ENCODE assay signal across 9 cellular contexts in genomic region chr18:54119524-54120019, GRCh38.
DNase-seq lines count a peak whose midpoint lies in the region; ATAC-seq and TF ChIP-seq lines count a peak whose summit lies in the region.
"Had no signal": no experiment of that assay in that cellular context is flagged by ENCODE, and none has a peak within 500 bp of the region (broad histone marks: within the 10 kb centered on the region; RNA-seq: fewer than 3 reads in every experiment).

No MANE protein-coding gene starts in this region.

- no peaks in the 10 kb centered on the region for H3K27me3 ChIP-seq in foreskin keratinocyte

- H3K4me1 Mint-ChIP-seq in activated B cell treated with CpG ODN at 0.5 μM for 24 hours (peaks cover 4% of the 10 kb centered on the region), osteocyte (ENCODE audit: unreplicated experiment) (peaks cover 2% of the 10 kb centered on the region)

- CTCF ChIA-PET in activated B cell treated with CpG ODN at 0.5 μM for 24 hours (lab: Charles Lee): interaction anchor here (0.7 to 2.2 kb wide), 8 partner anchors 8 to 550 kb away, joined by 3 to 11 read pairs (median 4); partner anchors contain the start of gene POLI

- peak overlapping the region; percentile 65 for H3K4me3 Mint-ChIP-seq in activated B cell treated with CpG ODN at 0.5 μM for 24 hours
- peak overlapping the region; percentile 24 for H3K4me3 Mint-ChIP-seq in osteocyte (ENCODE audit: unreplicated experiment)
- H3K4me3 Mint-ChIP-seq: central memory CD8-positive, alpha-beta T cell had no signal

- no peaks in the 10 kb centered on the region for H3K9me3 Mint-ChIP-seq in activated B cell treated with CpG ODN at 0.5 μM for 24 hours
- no peaks in the 10 kb centered on the region for H3K9me3 Mint-ChIP-seq in osteocyte (ENCODE audit: unreplicated experiment)
- H3K9me3 Mint-ChIP-seq: central memory CD8-positive, alpha-beta T cell had no signal

- peak; percentile 62 for TF ChIP-seq CTCF in activated B cell treated with CpG ODN at 0.5 μM for 24 hours (IDR thresholded peaks at IDR 0.05)
- TF ChIP-seq CTCF in foreskin keratinocyte (conservative IDR thresholded peaks at IDR 0.05): peak; percentile 92
- TF ChIP-seq CTCF in osteocyte (IDR thresholded peaks at IDR 0.05): peak; percentile 84

- intact Hi-C loops in activated B cell treated with CpG ODN at 0.5 μM for 24 hours (cut with micrococcal nuclease): loop anchor here (1.0 kb wide), 2 partner anchors 151 to 552 kb away; no protein-coding TSS in a partner anchor

- H3K27me3 Mint-ChIP-seq in activated B cell treated with CpG ODN at 0.5 μM for 24 hours: peaks cover 17% of the 10 kb centered on the region
- peaks cover 3% of the 10 kb centered on the region for H3K27me3 Mint-ChIP-seq in osteocyte (ENCODE audit: unreplicated experiment)

- POLR2A ChIA-PET in activated B cell treated with CpG ODN at 0.5 μM for 24 hours (lab: Charles Lee): interaction anchor here (0.8 kb wide), 1 partner anchor 150 kb away, joined by 4 read pairs; the partner anchor contains the start of gene POLI

- ATAC-seq in GM19043 (IDR thresholded peaks at IDR 0.05; ENCODE audit: low read depth, unreplicated experiment): peak; percentile 93
- ATAC-seq in HG03108 (IDR thresholded peaks at IDR 0.05; ENCODE audit: unreplicated experiment): peak; percentile 85
- ATAC-seq in activated B cell treated with CpG ODN at 0.5 μM for 24 hours (ENCODE audit: low read depth): peak; percentile 37
- ATAC-seq in foreskin keratinocyte: peak; percentile 80

- no peak overlapping the region for H3K27ac ChIP-seq in foreskin keratinocyte

- H3K27ac Mint-ChIP-seq in activated B cell treated with CpG ODN at 0.5 μM for 24 hours (no peak overlapping the region), osteocyte (ENCODE audit: unreplicated experiment) (no peak overlapping the region)

- DNase-seq in DMS153 treated with DMSO at 0.1 percent for 48 hours (lab: John Stamatoyannopoulos, UW; ENCODE audit: unreplicated experiment) (peak; percentile 77), NCI-H2107 treated with DMSO at 0.1 percent for 48 hours (lab: John Stamatoyannopoulos, UW; ENCODE audit: unreplicated experiment) (peak; percentile 77), activated B cell treated with CpG ODN at 0.5 μM for 24 hours (no peak), foreskin keratinocyte (peak in 1 of 2 donors; percentile 54), osteocyte (ENCODE audit: extremely low spot score, unreplicated experiment) (no peak), NK-92 (lab: John Stamatoyannopoulos, UW; ENCODE audit: unreplicated experiment) (no peak)

- H3K4me1 ChIP-seq in foreskin keratinocyte: no peaks in the 10 kb centered on the region

- H3K36me3 Mint-ChIP-seq in activated B cell treated with CpG ODN at 0.5 μM for 24 hours (ENCODE audit: low read depth) (no peaks in the 10 kb centered on the region), osteocyte (ENCODE audit: unreplicated experiment) (no peaks in the 10 kb centered on the region)

Comparison
In these comparisons a context has a peak if more than half of its experiments do, and no peak if none do; other contexts are left out.
1. DNase-seq: peak in DMS153 treated with DMSO at 0.1 percent for 48 hours (single experiment) and NCI-H2107 treated with DMSO at 0.1 percent for 48 hours (single experiment); none in activated B cell treated with CpG ODN at 0.5 μM for 24 hours (single experiment), osteocyte (single experiment) and NK-92 (single experiment).
2. ATAC-seq: peak in every context shown above with its lines; median percentile 93 in GM19043; 85 in HG03108; 80 in foreskin keratinocyte; 37 in activated B cell treated with CpG ODN at 0.5 μM for 24 hours.
3. Peak in every context shown above with its lines, with median percentiles within 50 percentile points of each other: CTCF ChIP-seq.